Comparison of ENCODE assay signal across 20 cellular contexts in genomic region chr7:138513344-138513871, GRCh38. TPM values are rescaled to one million over a fixed set of nuclear protein-coding genes. Genes with fewer than 3 reads are reported as not detected.
DNase-seq lines count a peak whose midpoint lies in the region; ATAC-seq and TF ChIP-seq lines count a peak whose summit lies in the region.
"Had no signal": no experiment of that assay in that cellular context is flagged by ENCODE, and none has a peak within 500 bp of the region (broad histone marks: within the 10 kb centered on the region; RNA-seq: fewer than 3 reads in every experiment).

No MANE protein-coding gene starts in this region.

- H3K9me3 Mint-ChIP-seq in endothelial cell (ENCODE audit: unreplicated experiment) (no peaks in the 10 kb centered on the region), memory B cell (no peaks in the 10 kb centered on the region)
- H3K9me3 Mint-ChIP-seq in stimulated activated memory B cell treated with anti-CD40 and anti-IgM and Interleukin-4, amounts not matched to agents 10 μg/mL and 1 μg/mL and 100 μg/mL, for 72 hours = peaks cover 12% of the 10 kb centered on the region

- peak overlapping the region; percentile 34 for H3K27ac ChIP-seq in VCaP

- ATAC-seq in memory B cell (ENCODE audit: low read depth) = no peak
- no peak for ATAC-seq in stimulated activated memory B cell treated with anti-CD40 and anti-IgM and Interleukin-4, amounts not matched to agents 10 μg/mL and 1 μg/mL and 100 μg/mL, for 72 hours
- ATAC-seq: GM12878, SK-N-SH treated with all-trans-retinoic acid at 6 μM for 48 hours had no signal

- DNase-seq in endothelial cell (ENCODE audit: low spot score) (no peak), memory B cell (ENCODE audit: low spot score in 2 of 2) (no peak), DMS114 treated with DMSO at 0.1 percent for 48 hours (lab: John Stamatoyannopoulos, UW; ENCODE audit: unreplicated experiment) (no peak), UCSD-AML1 (lab: John Stamatoyannopoulos, UW; ENCODE audit: unreplicated experiment) (no peak)
- no peak for DNase-seq in activated naive CD4-positive, alpha-beta T cell treated with Interleukin-2 at 50 U/mL for 16 hours
- DNase-seq: BE2C, DND-41, HCEC 1CT, IMR-90, NCI-H1105, NCI-H146, NCI-H2029 treated with DMSO at 0.1 percent for 48 hours, NCI-H226, NCI-H510A treated with DMSO at 0.1 percent for 48 hours, NCI-H748 treated with DMSO at 0.1 percent for 48 hours, SIG-M5 had no signal

- peaks cover 61% of the 10 kb centered on the region for H3K36me3 Mint-ChIP-seq in endothelial cell (ENCODE audit: low read depth, unreplicated experiment)
- peaks cover 42% of the 10 kb centered on the region for H3K36me3 Mint-ChIP-seq in memory B cell
- peaks cover 73% of the 10 kb centered on the region for H3K36me3 Mint-ChIP-seq in stimulated activated memory B cell treated with anti-CD40 and anti-IgM and Interleukin-4, amounts not matched to agents 10 μg/mL and 1 μg/mL and 100 μg/mL, for 72 hours

- H3K4me1 Mint-ChIP-seq in endothelial cell (ENCODE audit: unreplicated experiment) (peaks cover 21% of the 10 kb centered on the region), memory B cell (peaks cover 16% of the 10 kb centered on the region)
- peaks cover 24% of the 10 kb centered on the region for H3K4me1 Mint-ChIP-seq in stimulated activated memory B cell treated with anti-CD40 and anti-IgM and Interleukin-4, amounts not matched to agents 10 μg/mL and 1 μg/mL and 100 μg/mL, for 72 hours

- H3K27me3 Mint-ChIP-seq in endothelial cell (ENCODE audit: unreplicated experiment) (no peaks in the 10 kb centered on the region), memory B cell (no peaks in the 10 kb centered on the region)
- H3K27me3 Mint-ChIP-seq in stimulated activated memory B cell treated with anti-CD40 and anti-IgM and Interleukin-4, amounts not matched to agents 10 μg/mL and 1 μg/mL and 100 μg/mL, for 72 hours = no peaks in the 10 kb centered on the region

- TF ChIP-seq CTCF in VCaP (conservative IDR thresholded peaks at IDR 0.05) (no peak), endothelial cell (IDR thresholded peaks at IDR 0.05; ENCODE audit: unreplicated experiment) (no peak)

- H3K27ac Mint-ChIP-seq in endothelial cell (ENCODE audit: unreplicated experiment) (no peak overlapping the region), memory B cell (peak overlapping the region; percentile 8)
- peak overlapping the region; percentile 23 for H3K27ac Mint-ChIP-seq in stimulated activated memory B cell treated with anti-CD40 and anti-IgM and Interleukin-4, amounts not matched to agents 10 μg/mL and 1 μg/mL and 100 μg/mL, for 72 hours

- H3K4me3 Mint-ChIP-seq in endothelial cell (ENCODE audit: unreplicated experiment) (peak overlapping the region; percentile 74), memory B cell (no peak overlapping the region)
- H3K4me3 Mint-ChIP-seq in stimulated activated memory B cell treated with anti-CD40 and anti-IgM and Interleukin-4, amounts not matched to agents 10 μg/mL and 1 μg/mL and 100 μg/mL, for 72 hours = no peak overlapping the region

RNA-seq across cellular contexts. Expression of gene TRIM24, which starts 53.3 kb away (rescaled TPM):
- total RNA-seq in endothelial cell (ENCODE audit: unreplicated experiment) = 104 TPM
